ENCODE assay signal across 8 cellular contexts in genomic region chr14:106564058-106564643, GRCh38.
DNase-seq lines count a peak whose midpoint lies in the region; ATAC-seq and TF ChIP-seq lines count a peak whose summit lies in the region.

No MANE protein-coding gene starts in this region.

- WGBS in spleen, 5 donors = 45 to 58% (median 51%) methylated on average over 14 of the region's 14 CpGs

- H3K4me1 ChIP-seq in spleen = no peaks in the 10 kb centered on the region

- no peak overlapping the region for H3K27ac ChIP-seq in spleen

- intact Hi-C loops in spleen (cut with DNase I; ENCODE audit: low total_unique reads) = no loop called here

- DNase-seq in activated gamma-delta T cell treated with Interleukin-2 at 50 U/mL for 16 hours (peak; percentile 63), activated gamma-delta T cell (lab: John Stamatoyannopoulos, UW) (no peak), RKO (ENCODE audit: low spot score) (peak; percentile 34), spleen (peak; percentile 84)
- peak; percentile 23 for DNase-seq in activated effector memory CD4-positive, alpha-beta T cell treated with Interleukin-2 at 50 U/mL for 16 hours

- peaks cover 0 to 14% (median 0%) of the 10 kb centered on the region in 7 donors for H3K27me3 ChIP-seq in spleen (replicated peaks in 1 of 7)

- H3K36me3 ChIP-seq in spleen = no peaks in the 10 kb centered on the region

- TF ChIP-seq CTCF in spleen (IDR thresholded peaks at IDR 0.05 in 8 of 11, conservative IDR thresholded peaks at IDR 0.05 in 3 of 11) = peak; percentile 9 to 74 (median 50)

- no peak overlapping the region for H3K4me3 ChIP-seq in spleen

- ATAC-seq in HG02970 (IDR thresholded peaks at IDR 0.05; ENCODE audit: low FRiP score, unreplicated experiment) (no peak), GM21367 (IDR thresholded peaks at IDR 0.05; ENCODE audit: unreplicated experiment) (no peak), HG03439 (IDR thresholded peaks at IDR 0.05; ENCODE audit: unreplicated experiment) (no peak)

- no peaks in the 10 kb centered on the region for H3K9me3 ChIP-seq in spleen

- no peak for TF ChIP-seq POLR2A in spleen (IDR thresholded peaks at IDR 0.05)
